ENCODE assay signal across 15 cellular contexts in genomic region chr3:137062250-137062649, GRCh38.
DNase-seq lines count a peak whose midpoint lies in the region; ATAC-seq and TF ChIP-seq lines count a peak whose summit lies in the region.
"Had no signal": no experiment of that assay in that cellular context is flagged by ENCODE, and none has a peak within 500 bp of the region (broad histone marks: within the 10 kb centered on the region; RNA-seq: fewer than 3 reads in every experiment).

No MANE protein-coding gene starts in this region.

- WGBS in testis, 2 donors: 47 to 57% methylated on average over 2 of the region's 2 CpGs

- TF ChIP-seq POLR2A in testis (IDR thresholded peaks at IDR 0.05): no peak

- H3K27ac Mint-ChIP-seq in activated T-helper 17 cell treated with anti-CD3 and anti-CD28 coated beads, Interleukin-2, amount 50 U/mL, for 72 hours: no peak overlapping the region
- H3K27ac Mint-ChIP-seq: activated CD4-positive, alpha-beta T cell treated with anti-CD3 and anti-CD28 coated beads, Interleukin-2, amount 10 ng/mL, durations not matched to agents 7 days and 5 days; activated naive CD4-positive, alpha-beta T cell treated with anti-CD3 and anti-CD28 coated beads, Interleukin-2, amount 10 ng/mL, durations not matched to agents 7 days and 5 days had no signal

- intact Hi-C loops in sciatic nerve (cut with DNase I) (no loop called here), testis (cut with DNase I; ENCODE audit: low total_unique reads) (no loop called here)

- H3K27ac ChIP-seq in testis: no peak overlapping the region
- H3K27ac ChIP-seq: ovary had no signal

- H3K27me3 Mint-ChIP-seq in activated T-helper 17 cell treated with anti-CD3 and anti-CD28 coated beads, Interleukin-2, amount 50 U/mL, for 72 hours: no peaks in the 10 kb centered on the region

- no peak for DNase-seq in sciatic nerve (ENCODE audit: low spot score)
- DNase-seq in testis: no peak
- DNase-seq in NCI-H1105 (lab: John Stamatoyannopoulos, UW): no peak
- DNase-seq in medulla oblongata (ENCODE audit: extremely low spot score): no peak
- DNase-seq: activated CD4-positive, alpha-beta T cell treated with anti-CD3 and anti-CD28 coated beads, Interleukin-2, amount 10 ng/mL, durations not matched to agents 7 days and 5 days; activated naive CD4-positive, alpha-beta T cell treated with anti-CD3 and anti-CD28 coated beads, Interleukin-2, amount 10 ng/mL, durations not matched to agents 7 days and 5 days; C1 segment of cervical spinal cord; KG1; mesenchymal stem cell; ovary had no signal

- ATAC-seq in GM18868 (IDR thresholded peaks at IDR 0.05; ENCODE audit: unreplicated experiment) (peak; percentile 92), GM21526 (IDR thresholded peaks at IDR 0.05; ENCODE audit: low FRiP score, unreplicated experiment) (peak; percentile 84), HG03060 (IDR thresholded peaks at IDR 0.05; ENCODE audit: low read depth, unreplicated experiment) (peak; percentile 88), sciatic nerve (no peak)
- peak; percentile 48 for ATAC-seq in activated T-helper 17 cell treated with anti-CD3 and anti-CD28 coated beads, Interleukin-2, amount 50 U/mL, for 72 hours (replicated peaks)

- no peaks in the 10 kb centered on the region for H3K36me3 ChIP-seq in testis (ENCODE audit: low read depth, missing control alignments)
- H3K36me3 ChIP-seq: ovary had no signal

- no peak for TF ChIP-seq CTCF in testis (IDR thresholded peaks at IDR 0.05)

- H3K9me3 Mint-ChIP-seq in activated T-helper 17 cell treated with anti-CD3 and anti-CD28 coated beads, Interleukin-2, amount 50 U/mL, for 72 hours: no peaks in the 10 kb centered on the region
- H3K9me3 Mint-ChIP-seq: activated CD4-positive, alpha-beta T cell treated with anti-CD3 and anti-CD28 coated beads, Interleukin-2, amount 10 ng/mL, durations not matched to agents 7 days and 5 days; activated naive CD4-positive, alpha-beta T cell treated with anti-CD3 and anti-CD28 coated beads, Interleukin-2, amount 10 ng/mL, durations not matched to agents 7 days and 5 days; central memory CD8-positive, alpha-beta T cell had no signal

- no peak overlapping the region for H3K4me3 ChIP-seq in testis
- H3K4me3 ChIP-seq: ovary had no signal

- no peaks in the 10 kb centered on the region for H3K4me1 Mint-ChIP-seq in activated T-helper 17 cell treated with anti-CD3 and anti-CD28 coated beads, Interleukin-2, amount 50 U/mL, for 72 hours
- H3K4me1 Mint-ChIP-seq: activated CD4-positive, alpha-beta T cell treated with anti-CD3 and anti-CD28 coated beads, Interleukin-2, amount 10 ng/mL, durations not matched to agents 7 days and 5 days; activated naive CD4-positive, alpha-beta T cell treated with anti-CD3 and anti-CD28 coated beads, Interleukin-2, amount 10 ng/mL, durations not matched to agents 7 days and 5 days; central memory CD8-positive, alpha-beta T cell had no signal

- no peaks in the 10 kb centered on the region for H3K27me3 ChIP-seq in testis
- H3K27me3 ChIP-seq: ovary had no signal

- no peaks in the 10 kb centered on the region for H3K36me3 Mint-ChIP-seq in activated T-helper 17 cell treated with anti-CD3 and anti-CD28 coated beads, Interleukin-2, amount 50 U/mL, for 72 hours (ENCODE audit: low read depth)
- H3K36me3 Mint-ChIP-seq: activated naive CD4-positive, alpha-beta T cell treated with anti-CD3 and anti-CD28 coated beads, Interleukin-2, amount 10 ng/mL, durations not matched to agents 7 days and 5 days had no signal

- no peaks in the 10 kb centered on the region for H3K9me3 ChIP-seq in testis
- H3K9me3 ChIP-seq: ovary had no signal

- H3K4me1 ChIP-seq in testis: peaks cover 8% of the 10 kb centered on the region

- no peak overlapping the region for H3K4me3 Mint-ChIP-seq in activated T-helper 17 cell treated with anti-CD3 and anti-CD28 coated beads, Interleukin-2, amount 50 U/mL, for 72 hours
- H3K4me3 Mint-ChIP-seq: activated CD4-positive, alpha-beta T cell treated with anti-CD3 and anti-CD28 coated beads, Interleukin-2, amount 10 ng/mL, durations not matched to agents 7 days and 5 days; activated naive CD4-positive, alpha-beta T cell treated with anti-CD3 and anti-CD28 coated beads, Interleukin-2, amount 10 ng/mL, durations not matched to agents 7 days and 5 days; central memory CD8-positive, alpha-beta T cell had no signal
